17 cellular contexts compared by ENCODE assay signal in genomic region chrX:38081926-38082708, GRCh38.
"Had no signal": no experiment of that assay in that cellular context is flagged by ENCODE, and none has a peak within 500 bp of the region (broad histone marks: within the 10 kb centered on the region; RNA-seq: fewer than 3 reads in every experiment).

No MANE protein-coding gene starts in this region.

- H3K36me3 ChIP-seq: left ventricle myocardium inferior, lower lobe of right lung, right lobe of liver, spleen, tibial artery had no signal

- H3K4me1 ChIP-seq: left ventricle myocardium inferior, lower lobe of right lung, psoas muscle, right lobe of liver, spleen, tibial artery had no signal

- ATAC-seq: esophagus mucosa; lower lobe of right lung; psoas muscle; right lobe of liver; stimulated activated memory B cell treated with anti-CD40 and anti-IgM and Interleukin-4, amounts not matched to agents 10 μg/mL and 1 μg/mL and 100 μg/mL, for 72 hours had no signal

- H3K9me3 ChIP-seq: left ventricle myocardium inferior, lower lobe of right lung, psoas muscle, right lobe of liver, spleen, tibial artery had no signal

- H3K4me3 ChIP-seq: left ventricle myocardium inferior, lower lobe of right lung, psoas muscle, right lobe of liver, spleen, tibial artery had no signal

- H3K27ac ChIP-seq: left ventricle myocardium inferior, lower lobe of right lung, psoas muscle, right lobe of liver, spleen, tibial artery had no signal

- FAIRE-seq: frontal cortex had no signal

- H3K27me3 ChIP-seq: right lobe of liver, tibial artery had no signal

- DNase-seq: dermis blood vessel endothelial cell; islet precursor cell; left ventricle myocardium inferior; lower lobe of right lung; naive B cell; nephron progenitor cell; psoas muscle; retina; right lobe of liver; spleen; stimulated activated CD4-positive, alpha-beta T cell treated with anti-CD3 and anti-CD28 coated beads, Interleukin-15, amount 100 ng/mL, for 24 hours; stimulated activated CD4-positive, alpha-beta T cell treated with anti-CD3 and anti-CD28 coated beads, Interleukin-1b, Interleukin-23, amount 100 ng/mL, for 48 hours; stimulated activated CD4-positive, alpha-beta T cell treated with anti-CD3 and anti-CD28 coated beads, Interleukin-4, amount 100 ng/mL, for 24 hours; tibial artery had no signal
